1 cellular context compared by ENCODE assay signal in the genomic region with DNA sequence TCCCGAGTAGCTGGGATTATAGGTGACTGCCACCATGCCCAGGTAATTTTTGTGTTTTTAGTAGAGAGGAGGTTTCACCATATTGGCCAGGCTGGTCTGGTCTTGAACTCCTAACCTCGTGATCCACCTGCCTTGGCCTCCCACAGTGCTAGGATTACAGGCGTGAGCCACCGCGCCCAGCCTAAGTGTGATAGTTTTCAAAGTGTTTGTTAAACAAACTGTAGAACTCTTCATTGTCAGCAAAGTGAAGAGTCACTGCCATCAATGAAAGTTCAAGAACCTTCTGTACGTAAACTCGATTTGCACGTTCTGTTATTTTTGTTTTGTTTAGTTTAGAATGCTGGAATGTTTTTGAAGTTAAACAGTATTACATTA.
TF ChIP-seq lines count a peak whose summit lies in the region.

No MANE protein-coding gene starts in this region.

TF ChIP-seq in HepG2, 621 proteins besides CTCF, POLR2A, EP300 and RAD21 (continued from another document and continues in another):
- TF ChIP-seq, protein P1, sequence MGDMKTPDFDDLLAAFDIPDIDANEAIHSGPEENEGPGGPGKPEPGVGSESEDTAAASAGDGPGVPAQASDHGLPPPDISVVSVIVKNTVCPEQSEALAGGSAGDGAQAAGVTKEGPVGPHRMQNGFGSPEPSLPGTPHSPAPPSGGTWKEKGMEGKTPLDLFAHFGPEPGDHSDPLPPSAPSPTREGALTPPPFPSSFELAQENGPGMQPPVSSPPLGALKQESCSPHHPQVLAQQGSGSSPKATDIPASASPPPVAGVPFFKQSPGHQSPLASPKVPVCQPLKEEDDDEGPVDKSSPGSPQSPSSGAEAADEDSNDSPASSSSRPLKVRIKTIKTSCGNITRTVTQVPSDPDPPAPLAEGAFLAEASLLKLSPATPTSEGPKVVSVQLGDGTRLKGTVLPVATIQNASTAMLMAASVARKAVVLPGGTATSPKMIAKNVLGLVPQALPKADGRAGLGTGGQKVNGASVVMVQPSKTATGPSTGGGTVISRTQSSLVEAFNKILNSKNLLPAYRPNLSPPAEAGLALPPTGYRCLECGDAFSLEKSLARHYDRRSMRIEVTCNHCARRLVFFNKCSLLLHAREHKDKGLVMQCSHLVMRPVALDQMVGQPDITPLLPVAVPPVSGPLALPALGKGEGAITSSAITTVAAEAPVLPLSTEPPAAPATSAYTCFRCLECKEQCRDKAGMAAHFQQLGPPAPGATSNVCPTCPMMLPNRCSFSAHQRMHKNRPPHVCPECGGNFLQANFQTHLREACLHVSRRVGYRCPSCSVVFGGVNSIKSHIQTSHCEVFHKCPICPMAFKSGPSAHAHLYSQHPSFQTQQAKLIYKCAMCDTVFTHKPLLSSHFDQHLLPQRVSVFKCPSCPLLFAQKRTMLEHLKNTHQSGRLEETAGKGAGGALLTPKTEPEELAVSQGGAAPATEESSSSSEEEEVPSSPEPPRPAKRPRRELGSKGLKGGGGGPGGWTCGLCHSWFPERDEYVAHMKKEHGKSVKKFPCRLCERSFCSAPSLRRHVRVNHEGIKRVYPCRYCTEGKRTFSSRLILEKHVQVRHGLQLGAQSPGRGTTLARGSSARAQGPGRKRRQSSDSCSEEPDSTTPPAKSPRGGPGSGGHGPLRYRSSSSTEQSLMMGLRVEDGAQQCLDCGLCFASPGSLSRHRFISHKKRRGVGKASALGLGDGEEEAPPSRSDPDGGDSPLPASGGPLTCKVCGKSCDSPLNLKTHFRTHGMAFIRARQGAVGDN (CRISPR knock-in tag; IDR thresholded peaks at IDR 0.05): no peak
- no peak for TF ChIP-seq ZFP82 (CRISPR knock-in tag; IDR thresholded peaks at IDR 0.05; ENCODE audit: borderline replicate concordance)
- TF ChIP-seq, protein P2, sequence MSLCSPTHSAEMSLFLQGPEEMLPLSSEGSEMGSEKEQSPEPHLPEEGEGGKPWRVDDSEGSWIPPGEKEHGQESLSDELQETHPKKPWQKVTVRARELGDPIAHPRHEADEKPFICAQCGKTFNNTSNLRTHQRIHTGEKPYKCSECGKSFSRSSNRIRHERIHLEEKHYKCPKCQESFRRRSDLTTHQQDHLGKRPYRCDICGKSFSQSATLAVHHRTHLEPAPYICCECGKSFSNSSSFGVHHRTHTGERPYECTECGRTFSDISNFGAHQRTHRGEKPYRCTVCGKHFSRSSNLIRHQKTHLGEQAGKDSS (CRISPR knock-in tag; IDR thresholded peaks at IDR 0.05; ENCODE audit: borderline replicate concordance, low read depth): 0 out of 2 replicates have a peak, but pooled peaks have one; percentile 66
- TF ChIP-seq NONO (IDR thresholded peaks at IDR 0.05): no peak
- TF ChIP-seq NONO (CRISPR knock-in tag; conservative IDR thresholded peaks at IDR 0.05): no peak
- peak; percentile 39; the same call in 1 of the 2 replicates for TF ChIP-seq THAP11 (CRISPR knock-in tag; IDR thresholded peaks at IDR 0.05)
- no peak for TF ChIP-seq RELA (CRISPR knock-in tag; IDR thresholded peaks at IDR 0.05)
- TF ChIP-seq, protein P3, sequence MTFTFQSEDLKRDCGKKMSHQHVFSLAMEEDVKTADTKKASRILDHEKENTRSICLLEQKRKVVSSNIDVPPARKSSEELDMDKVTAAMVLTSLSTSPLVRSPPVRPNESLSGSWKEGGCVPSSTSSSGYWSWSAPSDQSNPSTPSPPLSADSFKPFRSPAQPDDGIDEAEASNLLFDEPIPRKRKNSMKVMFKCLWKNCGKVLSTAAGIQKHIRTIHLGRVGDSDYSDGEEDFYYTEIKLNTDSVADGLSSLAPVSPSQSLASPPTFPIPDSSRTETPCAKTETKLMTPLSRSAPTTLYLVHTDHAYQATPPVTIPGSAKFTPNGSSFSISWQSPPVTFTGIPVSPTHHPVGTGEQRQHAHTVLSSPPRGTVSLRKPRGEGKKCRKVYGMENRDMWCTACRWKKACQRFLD (CRISPR knock-in tag; IDR thresholded peaks at IDR 0.05; ENCODE audit: borderline replicate concordance): no peak
- TF ChIP-seq, protein P4, sequence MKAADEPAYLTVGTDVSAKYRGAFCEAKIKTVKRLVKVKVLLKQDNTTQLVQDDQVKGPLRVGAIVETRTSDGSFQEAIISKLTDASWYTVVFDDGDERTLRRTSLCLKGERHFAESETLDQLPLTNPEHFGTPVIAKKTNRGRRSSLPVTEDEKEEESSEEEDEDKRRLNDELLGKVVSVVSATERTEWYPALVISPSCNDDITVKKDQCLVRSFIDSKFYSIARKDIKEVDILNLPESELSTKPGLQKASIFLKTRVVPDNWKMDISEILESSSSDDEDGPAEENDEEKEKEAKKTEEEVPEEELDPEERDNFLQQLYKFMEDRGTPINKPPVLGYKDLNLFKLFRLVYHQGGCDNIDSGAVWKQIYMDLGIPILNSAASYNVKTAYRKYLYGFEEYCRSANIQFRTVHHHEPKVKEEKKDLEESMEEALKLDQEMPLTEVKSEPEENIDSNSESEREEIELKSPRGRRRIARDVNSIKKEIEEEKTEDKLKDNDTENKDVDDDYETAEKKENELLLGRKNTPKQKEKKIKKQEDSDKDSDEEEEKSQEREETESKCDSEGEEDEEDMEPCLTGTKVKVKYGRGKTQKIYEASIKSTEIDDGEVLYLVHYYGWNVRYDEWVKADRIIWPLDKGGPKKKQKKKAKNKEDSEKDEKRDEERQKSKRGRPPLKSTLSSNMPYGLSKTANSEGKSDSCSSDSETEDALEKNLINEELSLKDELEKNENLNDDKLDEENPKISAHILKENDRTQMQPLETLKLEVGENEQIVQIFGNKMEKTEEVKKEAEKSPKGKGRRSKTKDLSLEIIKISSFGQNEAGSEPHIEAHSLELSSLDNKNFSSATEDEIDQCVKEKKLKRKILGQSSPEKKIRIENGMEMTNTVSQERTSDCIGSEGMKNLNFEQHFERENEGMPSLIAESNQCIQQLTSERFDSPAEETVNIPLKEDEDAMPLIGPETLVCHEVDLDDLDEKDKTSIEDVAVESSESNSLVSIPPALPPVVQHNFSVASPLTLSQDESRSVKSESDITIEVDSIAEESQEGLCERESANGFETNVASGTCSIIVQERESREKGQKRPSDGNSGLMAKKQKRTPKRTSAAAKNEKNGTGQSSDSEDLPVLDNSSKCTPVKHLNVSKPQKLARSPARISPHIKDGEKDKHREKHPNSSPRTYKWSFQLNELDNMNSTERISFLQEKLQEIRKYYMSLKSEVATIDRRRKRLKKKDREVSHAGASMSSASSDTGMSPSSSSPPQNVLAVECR (CRISPR knock-in tag; IDR thresholded peaks at IDR 0.05; ENCODE audit: borderline replicate concordance): no peak; the same call in 1 of the 2 replicates
- no peak for TF ChIP-seq ZNF263 (CRISPR knock-in tag; IDR thresholded peaks at IDR 0.05)
- TF ChIP-seq ZNF761 (CRISPR knock-in tag; conservative IDR thresholded peaks at IDR 0.05): no peak
- TF ChIP-seq, protein P5, sequence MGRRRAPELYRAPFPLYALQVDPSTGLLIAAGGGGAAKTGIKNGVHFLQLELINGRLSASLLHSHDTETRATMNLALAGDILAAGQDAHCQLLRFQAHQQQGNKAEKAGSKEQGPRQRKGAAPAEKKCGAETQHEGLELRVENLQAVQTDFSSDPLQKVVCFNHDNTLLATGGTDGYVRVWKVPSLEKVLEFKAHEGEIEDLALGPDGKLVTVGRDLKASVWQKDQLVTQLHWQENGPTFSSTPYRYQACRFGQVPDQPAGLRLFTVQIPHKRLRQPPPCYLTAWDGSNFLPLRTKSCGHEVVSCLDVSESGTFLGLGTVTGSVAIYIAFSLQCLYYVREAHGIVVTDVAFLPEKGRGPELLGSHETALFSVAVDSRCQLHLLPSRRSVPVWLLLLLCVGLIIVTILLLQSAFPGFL (CRISPR knock-in tag; IDR thresholded peaks at IDR 0.05): no peak
- TF ChIP-seq, protein P6, sequence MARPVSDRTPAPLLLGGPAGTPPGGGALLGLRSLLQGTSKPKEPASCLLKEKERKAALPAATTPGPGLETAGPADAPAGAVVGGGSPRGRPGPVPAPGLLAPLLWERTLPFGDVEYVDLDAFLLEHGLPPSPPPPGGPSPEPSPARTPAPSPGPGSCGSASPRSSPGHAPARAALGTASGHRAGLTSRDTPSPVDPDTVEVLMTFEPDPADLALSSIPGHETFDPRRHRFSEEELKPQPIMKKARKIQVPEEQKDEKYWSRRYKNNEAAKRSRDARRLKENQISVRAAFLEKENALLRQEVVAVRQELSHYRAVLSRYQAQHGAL (CRISPR knock-in tag; IDR thresholded peaks at IDR 0.05; ENCODE audit: not compliant biosample characterization): no peak
- TF ChIP-seq AGO1 (IDR thresholded peaks at IDR 0.05; ENCODE audit: low read depth, low read length, poor library complexity, severe bottlenecking): no peak
- peak; percentile 91; the same call in 1 of the 2 replicates for TF ChIP-seq ZMYM2 (CRISPR knock-in tag; IDR thresholded peaks at IDR 0.05)
- TF ChIP-seq, protein P7, sequence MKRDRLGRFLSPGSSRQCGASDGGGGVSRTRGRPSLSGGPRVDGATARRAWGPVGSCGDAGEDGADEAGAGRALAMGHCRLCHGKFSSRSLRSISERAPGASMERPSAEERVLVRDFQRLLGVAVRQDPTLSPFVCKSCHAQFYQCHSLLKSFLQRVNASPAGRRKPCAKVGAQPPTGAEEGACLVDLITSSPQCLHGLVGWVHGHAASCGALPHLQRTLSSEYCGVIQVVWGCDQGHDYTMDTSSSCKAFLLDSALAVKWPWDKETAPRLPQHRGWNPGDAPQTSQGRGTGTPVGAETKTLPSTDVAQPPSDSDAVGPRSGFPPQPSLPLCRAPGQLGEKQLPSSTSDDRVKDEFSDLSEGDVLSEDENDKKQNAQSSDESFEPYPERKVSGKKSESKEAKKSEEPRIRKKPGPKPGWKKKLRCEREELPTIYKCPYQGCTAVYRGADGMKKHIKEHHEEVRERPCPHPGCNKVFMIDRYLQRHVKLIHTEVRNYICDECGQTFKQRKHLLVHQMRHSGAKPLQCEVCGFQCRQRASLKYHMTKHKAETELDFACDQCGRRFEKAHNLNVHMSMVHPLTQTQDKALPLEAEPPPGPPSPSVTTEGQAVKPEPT (CRISPR knock-in tag; IDR thresholded peaks at IDR 0.05; ENCODE audit: low read depth): no peak
- TF ChIP-seq EZH2 (conservative IDR thresholded peaks at IDR 0.05; ENCODE audit: low read depth, low read length): no peak
- no peak for TF ChIP-seq RBFOX2 (IDR thresholded peaks at IDR 0.05; ENCODE audit: low read depth, low read length)
- peak; percentile 99 for TF ChIP-seq ZNF460 (CRISPR knock-in tag; IDR thresholded peaks at IDR 0.05; ENCODE audit: borderline replicate concordance)
- TF ChIP-seq KDM6A (CRISPR knock-in tag; IDR thresholded peaks at IDR 0.05; ENCODE audit: low read depth): 0 out of 2 replicates have a peak, but pooled peaks have one; percentile 25
- TF ChIP-seq, protein P8, sequence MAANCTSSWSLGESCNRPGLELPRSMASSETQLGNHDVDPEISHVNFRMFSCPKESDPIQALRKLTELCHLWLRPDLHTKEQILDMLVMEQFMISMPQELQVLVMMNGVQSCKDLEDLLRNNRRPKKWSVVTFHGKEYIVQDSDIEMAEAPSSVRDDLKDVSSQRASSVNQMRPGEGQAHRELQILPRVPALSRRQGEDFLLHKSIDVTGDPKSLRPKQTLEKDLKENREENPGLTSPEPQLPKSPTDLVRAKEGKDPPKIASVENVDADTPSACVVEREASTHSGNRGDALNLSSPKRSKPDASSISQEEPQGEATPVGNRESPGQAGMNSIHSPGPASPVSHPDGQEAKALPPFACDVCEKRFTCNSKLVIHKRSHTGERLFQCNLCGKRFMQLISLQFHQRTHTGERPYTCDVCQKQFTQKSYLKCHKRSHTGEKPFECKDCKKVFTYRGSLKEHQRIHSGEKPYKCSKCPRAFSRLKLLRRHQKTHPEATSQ (CRISPR knock-in tag; IDR thresholded peaks at IDR 0.05; ENCODE audit: borderline replicate concordance): no peak
- TF ChIP-seq ZBTB1 (CRISPR knock-in tag; IDR thresholded peaks at IDR 0.05; ENCODE audit: borderline replicate concordance): no peak
- TF ChIP-seq ARNT2 (CRISPR knock-in tag; IDR thresholded peaks at IDR 0.05; ENCODE audit: low read depth): no peak
- TF ChIP-seq, protein P9, sequence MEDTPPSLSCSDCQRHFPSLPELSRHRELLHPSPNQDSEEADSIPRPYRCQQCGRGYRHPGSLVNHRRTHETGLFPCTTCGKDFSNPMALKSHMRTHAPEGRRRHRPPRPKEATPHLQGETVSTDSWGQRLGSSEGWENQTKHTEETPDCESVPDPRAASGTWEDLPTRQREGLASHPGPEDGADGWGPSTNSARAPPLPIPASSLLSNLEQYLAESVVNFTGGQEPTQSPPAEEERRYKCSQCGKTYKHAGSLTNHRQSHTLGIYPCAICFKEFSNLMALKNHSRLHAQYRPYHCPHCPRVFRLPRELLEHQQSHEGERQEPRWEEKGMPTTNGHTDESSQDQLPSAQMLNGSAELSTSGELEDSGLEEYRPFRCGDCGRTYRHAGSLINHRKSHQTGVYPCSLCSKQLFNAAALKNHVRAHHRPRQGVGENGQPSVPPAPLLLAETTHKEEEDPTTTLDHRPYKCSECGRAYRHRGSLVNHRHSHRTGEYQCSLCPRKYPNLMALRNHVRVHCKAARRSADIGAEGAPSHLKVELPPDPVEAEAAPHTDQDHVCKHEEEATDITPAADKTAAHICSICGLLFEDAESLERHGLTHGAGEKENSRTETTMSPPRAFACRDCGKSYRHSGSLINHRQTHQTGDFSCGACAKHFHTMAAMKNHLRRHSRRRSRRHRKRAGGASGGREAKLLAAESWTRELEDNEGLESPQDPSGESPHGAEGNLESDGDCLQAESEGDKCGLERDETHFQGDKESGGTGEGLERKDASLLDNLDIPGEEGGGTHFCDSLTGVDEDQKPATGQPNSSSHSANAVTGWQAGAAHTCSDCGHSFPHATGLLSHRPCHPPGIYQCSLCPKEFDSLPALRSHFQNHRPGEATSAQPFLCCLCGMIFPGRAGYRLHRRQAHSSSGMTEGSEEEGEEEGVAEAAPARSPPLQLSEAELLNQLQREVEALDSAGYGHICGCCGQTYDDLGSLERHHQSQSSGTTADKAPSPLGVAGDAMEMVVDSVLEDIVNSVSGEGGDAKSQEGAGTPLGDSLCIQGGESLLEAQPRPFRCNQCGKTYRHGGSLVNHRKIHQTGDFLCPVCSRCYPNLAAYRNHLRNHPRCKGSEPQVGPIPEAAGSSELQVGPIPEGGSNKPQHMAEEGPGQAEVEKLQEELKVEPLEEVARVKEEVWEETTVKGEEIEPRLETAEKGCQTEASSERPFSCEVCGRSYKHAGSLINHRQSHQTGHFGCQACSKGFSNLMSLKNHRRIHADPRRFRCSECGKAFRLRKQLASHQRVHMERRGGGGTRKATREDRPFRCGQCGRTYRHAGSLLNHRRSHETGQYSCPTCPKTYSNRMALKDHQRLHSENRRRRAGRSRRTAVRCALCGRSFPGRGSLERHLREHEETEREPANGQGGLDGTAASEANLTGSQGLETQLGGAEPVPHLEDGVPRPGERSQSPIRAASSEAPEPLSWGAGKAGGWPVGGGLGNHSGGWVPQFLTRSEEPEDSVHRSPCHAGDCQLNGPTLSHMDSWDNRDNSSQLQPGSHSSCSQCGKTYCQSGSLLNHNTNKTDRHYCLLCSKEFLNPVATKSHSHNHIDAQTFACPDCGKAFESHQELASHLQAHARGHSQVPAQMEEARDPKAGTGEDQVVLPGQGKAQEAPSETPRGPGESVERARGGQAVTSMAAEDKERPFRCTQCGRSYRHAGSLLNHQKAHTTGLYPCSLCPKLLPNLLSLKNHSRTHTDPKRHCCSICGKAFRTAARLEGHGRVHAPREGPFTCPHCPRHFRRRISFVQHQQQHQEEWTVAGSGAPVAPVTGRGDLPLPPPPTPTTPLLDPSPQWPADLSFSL (CRISPR knock-in tag; IDR thresholded peaks at IDR 0.05): no peak; the same call in 1 of the 2 replicates
- peak; percentile 39; the same call in 1 of the 2 replicates for TF ChIP-seq ZNF644 (CRISPR knock-in tag; IDR thresholded peaks at IDR 0.05; ENCODE audit: low read depth)
- no peak for TF ChIP-seq ZNF510 (CRISPR knock-in tag; IDR thresholded peaks at IDR 0.05; ENCODE audit: low read depth)
- TF ChIP-seq, protein P10, sequence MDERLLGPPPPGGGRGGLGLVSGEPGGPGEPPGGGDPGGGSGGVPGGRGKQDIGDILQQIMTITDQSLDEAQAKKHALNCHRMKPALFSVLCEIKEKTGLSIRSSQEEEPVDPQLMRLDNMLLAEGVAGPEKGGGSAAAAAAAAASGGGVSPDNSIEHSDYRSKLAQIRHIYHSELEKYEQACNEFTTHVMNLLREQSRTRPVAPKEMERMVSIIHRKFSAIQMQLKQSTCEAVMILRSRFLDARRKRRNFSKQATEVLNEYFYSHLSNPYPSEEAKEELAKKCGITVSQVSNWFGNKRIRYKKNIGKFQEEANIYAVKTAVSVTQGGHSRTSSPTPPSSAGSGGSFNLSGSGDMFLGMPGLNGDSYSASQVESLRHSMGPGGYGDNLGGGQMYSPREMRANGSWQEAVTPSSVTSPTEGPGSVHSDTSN (CRISPR knock-in tag; IDR thresholded peaks at IDR 0.05): no peak
